ENCODE assay signal across 23 cellular contexts in genomic region chr15:67922106-67922505, GRCh38.
DNase-seq lines count a peak whose midpoint lies in the region; ATAC-seq, FAIRE-seq and TF ChIP-seq lines count a peak whose summit lies in the region.
"Had no signal": no experiment of that assay in that cellular context is flagged by ENCODE, and none has a peak within 500 bp of the region (broad histone marks: within the 10 kb centered on the region; RNA-seq: fewer than 3 reads in every experiment).

No MANE protein-coding gene starts in this region.

- no peak overlapping the region for H3K4me3 Mint-ChIP-seq in stimulated activated memory B cell treated with anti-CD40 and anti-IgM and Interleukin-4, amounts not matched to agents 10 μg/mL and 1 μg/mL and 100 μg/mL, for 72 hours
- H3K4me3 Mint-ChIP-seq: CD4-positive, alpha-beta memory T cell had no signal

- H3K36me3 ChIP-seq in HepG2 (replicated peaks in 1 of 2; ENCODE audit: control insufficient read depth in 1 of 2, insufficient read depth in 2 of 2, low read length in 2 of 2) (no peaks in the 10 kb centered on the region), right lobe of liver (no peaks in the 10 kb centered on the region), thyroid gland (no peaks in the 10 kb centered on the region)
- H3K36me3 ChIP-seq: BE2C had no signal

- no peaks in the 10 kb centered on the region for H3K9me3 ChIP-seq in HepG2 (ENCODE audit: low read length)
- H3K9me3 ChIP-seq in right lobe of liver: no peaks in the 10 kb centered on the region
- no peaks in the 10 kb centered on the region for H3K9me3 ChIP-seq in thyroid gland
- H3K9me3 ChIP-seq: BE2C had no signal

- H3K27me3 ChIP-seq in HepG2 (ENCODE audit: control insufficient read depth in 1 of 2, insufficient read depth in 2 of 2, low read length in 2 of 2) (no peaks in the 10 kb centered on the region), right lobe of liver (no peaks in the 10 kb centered on the region), thyroid gland (no peaks in the 10 kb centered on the region), dorsolateral prefrontal cortex (no peaks in the 10 kb centered on the region)
- H3K27me3 ChIP-seq: BE2C; BLaER1 treated with 17β-estradiol and CSF1 and Interleukin-3, amounts not matched to agents 10 nM and 100 nM had no signal

- H3K4me1 Mint-ChIP-seq in stimulated activated memory B cell treated with anti-CD40 and anti-IgM and Interleukin-4, amounts not matched to agents 10 μg/mL and 1 μg/mL and 100 μg/mL, for 72 hours: no peaks in the 10 kb centered on the region
- H3K4me1 Mint-ChIP-seq: CD4-positive, alpha-beta memory T cell had no signal

- no peaks in the 10 kb centered on the region for H4K20me1 ChIP-seq in HepG2 (ENCODE audit: insufficient read depth, low read length)
- H4K20me1 ChIP-seq: BLaER1 treated with 17β-estradiol and CSF1 and Interleukin-3, amounts not matched to agents 10 nM and 100 nM had no signal

- in situ Hi-C loops in HepG2 (cut with HindIII; ENCODE audit: extremely low pct_ligation_motif_present, low pct_unique_long_range_greater_than_20kb): no loop called here

- H3K36me3 Mint-ChIP-seq in stimulated activated memory B cell treated with anti-CD40 and anti-IgM and Interleukin-4, amounts not matched to agents 10 μg/mL and 1 μg/mL and 100 μg/mL, for 72 hours: peaks cover 18% of the 10 kb centered on the region
- H3K36me3 Mint-ChIP-seq: CD4-positive, alpha-beta memory T cell had no signal

- H2AFZ ChIP-seq in HepG2 (ENCODE audit: low read length): no peak overlapping the region
- H2AFZ ChIP-seq: GM23248 had no signal

- H3K4me3 ChIP-seq in HepG2 (replicated peaks in 1 of 3; ENCODE audit: insufficient read depth in 1 of 3, low read depth in 2 of 3, low read length in 3 of 3) (no peak overlapping the region), right lobe of liver (no peak overlapping the region), thyroid gland (replicated peaks in 1 of 3) (no peak overlapping the region), dorsolateral prefrontal cortex (no peak overlapping the region)
- H3K4me3 ChIP-seq: A549; BLaER1 treated with 17β-estradiol and CSF1 and Interleukin-3, amounts not matched to agents 10 nM and 100 nM; GM23248 had no signal

- TF ChIP-seq POLR2A in HepG2 (IDR thresholded peaks at IDR 0.05; ENCODE audit: insufficient read depth in 1 of 2, low read depth in 2 of 2, low read length in 2 of 2) (no peak), right lobe of liver (IDR thresholded peaks at IDR 0.05) (no peak), thyroid gland (IDR thresholded peaks at IDR 0.05) (no peak)

- intact Hi-C loops in HepG2 (cut with micrococcal nuclease; ENCODE audit: unreplicated experiment) (no loop called here), right lobe of liver (cut with DNase I) (no loop called here), thyroid gland (cut with DNase I) (no loop called here), dorsolateral prefrontal cortex (cut with DNase I) (no loop called here)

- CTCF ChIA-PET in HepG2 (lab: Yijun Ruan, JAX; ENCODE audit: low intra/inter-chr PET ratio, low total read pairs): no interaction called here

- H3K27ac ChIP-seq in HepG2 (ENCODE audit: extremely low read length, insufficient read depth, low read length) (no peak overlapping the region), right lobe of liver (no peak overlapping the region), VCaP (peak overlapping the region; percentile 99), thyroid gland (peak overlapping the region; percentile 87 to 89 (median 88)), dorsolateral prefrontal cortex (no peak overlapping the region)
- H3K27ac ChIP-seq: BLaER1 treated with 17β-estradiol and CSF1 and Interleukin-3, amounts not matched to agents 10 nM and 100 nM; GM23248 had no signal

- TF ChIP-seq EP300 in HepG2 (IDR thresholded peaks at IDR 0.05; ENCODE audit: low read depth in 2 of 2, low read length in 2 of 2) (no peak), HepG2 (CRISPR knock-in tag; IDR thresholded peaks at IDR 0.05; ENCODE audit: borderline replicate concordance) (no peak)

- POLR2A ChIA-PET in HepG2 (lab: Yijun Ruan, JAX): no interaction called here

- DNase-seq in HepG2 (ENCODE audit: low spot score) (no peak), right lobe of liver (no peak), thyroid gland (no peak), dorsolateral prefrontal cortex (no peak)
- DNase-seq: 8988T; ACHN; AML-193; BE2C; CD4-positive, alpha-beta memory T cell; COR-L47; DMS153; DND-41; GM23248; H7; HCEC 1CT had no signal

- no peaks in the 10 kb centered on the region for H3K79me2 ChIP-seq in HepG2 (ENCODE audit: insufficient read depth, low read length)

- H3K27me3 Mint-ChIP-seq in stimulated activated memory B cell treated with anti-CD40 and anti-IgM and Interleukin-4, amounts not matched to agents 10 μg/mL and 1 μg/mL and 100 μg/mL, for 72 hours: peaks cover 17% of the 10 kb centered on the region

- 92% methylated on average over 7 of the region's 7 CpGs for WGBS in HepG2 (ENCODE audit: low lambda C conversion rate)
- 90% methylated on average over 5 of the region's 7 CpGs for WGBS in right lobe of liver (ENCODE audit: insufficient coverage, low coverage, low lambda C conversion rate, missing lambda C conversion rate)
- WGBS in thyroid gland, 2 donors: 94 to 96% methylated on average over 7 of the region's 7 CpGs

- TF ChIP-seq RAD21 in HepG2 (CRISPR knock-in tag; IDR thresholded peaks at IDR 0.05): no peak

- FAIRE-seq in HepG2 (lab: Jason Lieb, UNC): no peak
- FAIRE-seq: A549, G401.6, GM12892, H1 had no signal

- H3K27ac Mint-ChIP-seq in stimulated activated memory B cell treated with anti-CD40 and anti-IgM and Interleukin-4, amounts not matched to agents 10 μg/mL and 1 μg/mL and 100 μg/mL, for 72 hours: no peak overlapping the region
- H3K27ac Mint-ChIP-seq: CD4-positive, alpha-beta memory T cell had no signal

- H3K9me3 Mint-ChIP-seq in stimulated activated memory B cell treated with anti-CD40 and anti-IgM and Interleukin-4, amounts not matched to agents 10 μg/mL and 1 μg/mL and 100 μg/mL, for 72 hours: peaks cover 20% of the 10 kb centered on the region

- no peak overlapping the region for H3K9ac ChIP-seq in HepG2 (ENCODE audit: insufficient read depth, low read depth, low read length)
- H3K9ac ChIP-seq: BLaER1 treated with 17β-estradiol and CSF1 and Interleukin-3, amounts not matched to agents 10 nM and 100 nM; GM23248 had no signal

- ATAC-seq in HepG2: no peak
- ATAC-seq in right lobe of liver: no peak
- no peak for ATAC-seq in GM21723 (IDR thresholded peaks at IDR 0.05; ENCODE audit: unreplicated experiment)
- no peak for ATAC-seq in stimulated activated memory B cell treated with anti-CD40 and anti-IgM and Interleukin-4, amounts not matched to agents 10 μg/mL and 1 μg/mL and 100 μg/mL, for 72 hours
- ATAC-seq: A549 had no signal

- no TSS peak for BruUV-seq in HepG2 (replicated peaks; lab: Mats Ljungman, UMichigan)

- H3K4me1 ChIP-seq in HepG2 (ENCODE audit: insufficient read depth, low read length) (peaks cover 66% of the 10 kb centered on the region), right lobe of liver (peaks cover 0 to 31% (median 7%) of the 10 kb centered on the region in 4 donors), thyroid gland (peaks cover 45 to 71% of the 10 kb centered on the region in 2 donors)
- H3K4me1 ChIP-seq: BE2C had no signal

- H3K4me2 ChIP-seq in HepG2 (ENCODE audit: low read depth, low read length): no peak overlapping the region
- H3K4me2 ChIP-seq: A549 had no signal

- TF ChIP-seq CTCF in HepG2 (CRISPR knock-in tag; IDR thresholded peaks at IDR 0.05) (no peak), right lobe of liver (IDR thresholded peaks at IDR 0.05) (no peak), VCaP (conservative IDR thresholded peaks at IDR 0.05) (no peak), thyroid gland (IDR thresholded peaks at IDR 0.05) (no peak), dorsolateral prefrontal cortex (IDR thresholded peaks at IDR 0.05 in 54 of 56, conservative IDR thresholded peaks at IDR 0.05 in 2 of 56; ENCODE audit: low read depth in 1 of 56, partially characterized antibody in 56 of 56) (no peak)

TF ChIP-seq in HepG2, 621 proteins besides CTCF, POLR2A, EP300 and RAD21:
- TF ChIP-seq ZNF251 (CRISPR knock-in tag; IDR thresholded peaks at IDR 0.05) (no peak), ZNF770 (CRISPR knock-in tag; IDR thresholded peaks at IDR 0.05) (peak; percentile 92)

Comparison
In these comparisons a context has a peak if more than half of its experiments do, and no peak if none do; other contexts are left out.
1. H3K27ac ChIP-seq: peak in VCaP (single experiment) and thyroid gland (3 of 3); none in HepG2 (single experiment), right lobe of liver (0 of 3) and dorsolateral prefrontal cortex (0 of 59).